ENCODE assay signal across 29 cellular contexts in genomic region chr17:16430650-16431049, GRCh38.
"Had no signal": no experiment of that assay in that cellular context is flagged by ENCODE, and none has a peak within 500 bp of the region (broad histone marks: within the 10 kb centered on the region; RNA-seq: fewer than 3 reads in every experiment).

No MANE protein-coding gene starts in this region.

- H3K4me1 Mint-ChIP-seq: activated B cell treated with CpG ODN at 0.5 μM for 24 hours; activated naive CD4-positive, alpha-beta T cell treated with anti-CD3 and anti-CD28 coated beads, Interleukin-2, amount 50 U/mL, for 24 hours; activated naive CD8-positive, alpha-beta T cell treated with anti-CD3 and anti-CD28 coated beads for 36 hours had no signal

- ATAC-seq: activated CD8-positive, alpha-beta memory T cell treated with anti-CD3 and anti-CD28 coated beads, Interleukin-2, amount 10 ng/mL, durations not matched to agents 7 days and 5 days; activated CD8-positive, alpha-beta T cell treated with anti-CD3 and anti-CD28 coated beads, Interleukin-2, amount 10 ng/mL, durations not matched to agents 7 days and 5 days had no signal

- DNase-seq: activated B cell treated with CpG ODN at 0.5 μM for 24 hours; activated CD4-positive, alpha-beta memory T cell treated with anti-CD3 and anti-CD28 coated beads, Interleukin-2, amount 10 ng/mL, durations not matched to agents 7 days and 5 days; activated CD4-positive, alpha-beta T cell treated with anti-CD3 and anti-CD28 coated beads for 4 hours; activated CD4-positive, alpha-beta T cell treated with anti-CD3 and anti-CD28 coated beads, Interleukin-2, amount 10 ng/mL, durations not matched to agents 24 days and 14 days; activated CD4-positive, alpha-beta T cell treated with anti-CD3 and anti-CD28 coated beads, Interleukin-2, amount 50 U/mL, for 1 hour; activated CD4-positive, alpha-beta T cell treated with anti-CD3 and anti-CD28 coated beads, Interleukin-2, amount 50 U/mL, for 4 hours; activated CD4-positive, CD25-positive, alpha-beta regulatory T cell treated with anti-CD3 and anti-CD28 coated beads, Interleukin-2, amount 50 U/mL, for 72 hours; activated CD8-positive, alpha-beta memory T cell treated with anti-CD3 and anti-CD28 coated beads for 24 hours; activated CD8-positive, alpha-beta memory T cell treated with anti-CD3 and anti-CD28 coated beads, Interleukin-2, amount 10 ng/mL, durations not matched to agents 7 days and 5 days; activated CD8-positive, alpha-beta memory T cell treated with anti-CD3 and anti-CD28 coated beads, Interleukin-2, amount 50 U/mL, for 48 hours; activated CD8-positive, alpha-beta T cell treated with anti-CD3 and anti-CD28 coated beads, Interleukin-2, amount 10 ng/mL, durations not matched to agents 7 days and 5 days; activated effector memory CD4-positive, alpha-beta T cell treated with Interleukin-2 at 50 U/mL for 16 hours; activated gamma-delta T cell; activated naive CD4-positive, alpha-beta T cell treated with anti-CD3 and anti-CD28 coated beads, Interleukin-2, amount 10 ng/mL, durations not matched to agents 7 days and 5 days; activated naive CD4-positive, alpha-beta T cell treated with Interleukin-2 at 50 U/mL for 16 hours; activated naive CD8-positive, alpha-beta T cell treated with anti-CD3 and anti-CD28 coated beads for 36 hours; activated T-cell treated with anti-CD3 and anti-CD28 coated beads, Interleukin-2, amount 50 U/mL, for 24 hours; activated T-cell treated with anti-CD3 and anti-CD28 coated beads, Interleukin-2, amount 50 U/mL, for 48 hours; amygdala; anterior cingulate cortex; caudate nucleus; T-helper 1 cell had no signal

- H3K27me3 ChIP-seq: ascending aorta, cardiac muscle cell had no signal

- H3K27ac Mint-ChIP-seq: activated B cell treated with CpG ODN at 0.5 μM for 24 hours; activated CD4-positive, alpha-beta memory T cell treated with anti-CD3 and anti-CD28 coated beads, Interleukin-2, amount 10 ng/mL, durations not matched to agents 7 days and 5 days; activated CD4-positive, alpha-beta T cell treated with anti-CD3 and anti-CD28 coated beads, Interleukin-2, amount 10 ng/mL, durations not matched to agents 24 days and 14 days; activated CD8-positive, alpha-beta memory T cell treated with anti-CD3 and anti-CD28 coated beads, Interleukin-2, amount 10 ng/mL, durations not matched to agents 7 days and 5 days; activated CD8-positive, alpha-beta T cell treated with anti-CD3 and anti-CD28 coated beads, Interleukin-2, amount 10 ng/mL, durations not matched to agents 7 days and 5 days; activated naive CD4-positive, alpha-beta T cell treated with anti-CD3 and anti-CD28 coated beads, Interleukin-2, amount 10 ng/mL, durations not matched to agents 7 days and 5 days; activated naive CD4-positive, alpha-beta T cell treated with anti-CD3 and anti-CD28 coated beads, Interleukin-2, amount 50 U/mL, for 24 hours; activated naive CD8-positive, alpha-beta T cell treated with anti-CD3 and anti-CD28 coated beads for 36 hours; activated T-helper 2 cell treated with anti-CD3 and anti-CD28 coated beads, Interferon-gamma antibody, Interleukin-2, Interleukin-4, amounts not matched to agents 10 μg/mL and 5 μg/mL and 100 μg/mL, durations not matched to agents 14 hours and 24 hours and 36 hours; brain; T-helper 1 cell treated with Interleukin-12 subunit alpha and Interleukin-12 subunit beta and Interleukin-4 antibody, amounts not matched to agents 30 μg/mL and 1 μg/mL, for 36 hours had no signal

- H3K9me3 Mint-ChIP-seq: activated B cell treated with CpG ODN at 0.5 μM for 24 hours; activated CD4-positive, alpha-beta memory T cell treated with anti-CD3 and anti-CD28 coated beads, Interleukin-2, amount 10 ng/mL, durations not matched to agents 7 days and 5 days; activated CD4-positive, alpha-beta T cell treated with anti-CD3 and anti-CD28 coated beads, Interleukin-2, amount 10 ng/mL, durations not matched to agents 24 days and 14 days; activated naive CD4-positive, alpha-beta T cell treated with anti-CD3 and anti-CD28 coated beads, Interleukin-2, amount 10 ng/mL, durations not matched to agents 7 days and 5 days; activated naive CD4-positive, alpha-beta T cell treated with anti-CD3 and anti-CD28 coated beads, Interleukin-2, amount 50 U/mL, for 24 hours; activated naive CD8-positive, alpha-beta T cell treated with anti-CD3 and anti-CD28 coated beads for 36 hours; activated T-cell treated with anti-CD3 and anti-CD28 coated beads, Interleukin-2, amount 50 U/mL, for 24 hours; activated T-helper 2 cell treated with anti-CD3 and anti-CD28 coated beads, Interferon-gamma antibody, Interleukin-2, Interleukin-4, amounts not matched to agents 10 μg/mL and 5 μg/mL and 100 μg/mL, durations not matched to agents 14 hours and 24 hours and 36 hours; T-helper 1 cell treated with Interleukin-12 subunit alpha and Interleukin-12 subunit beta and Interleukin-4 antibody, amounts not matched to agents 30 μg/mL and 1 μg/mL, for 36 hours had no signal

- H3K27me3 Mint-ChIP-seq: activated B cell treated with CpG ODN at 0.5 μM for 24 hours; activated CD4-positive, alpha-beta memory T cell treated with anti-CD3 and anti-CD28 coated beads, Interleukin-2, amount 10 ng/mL, durations not matched to agents 7 days and 5 days; activated CD4-positive, alpha-beta T cell treated with anti-CD3 and anti-CD28 coated beads, Interleukin-2, amount 10 ng/mL, durations not matched to agents 24 days and 14 days; activated CD8-positive, alpha-beta memory T cell treated with anti-CD3 and anti-CD28 coated beads, Interleukin-2, amount 10 ng/mL, durations not matched to agents 7 days and 5 days; activated naive CD4-positive, alpha-beta T cell treated with anti-CD3 and anti-CD28 coated beads, Interleukin-2, amount 10 ng/mL, durations not matched to agents 7 days and 5 days; activated naive CD4-positive, alpha-beta T cell treated with anti-CD3 and anti-CD28 coated beads, Interleukin-2, amount 50 U/mL, for 24 hours; activated naive CD8-positive, alpha-beta T cell treated with anti-CD3 and anti-CD28 coated beads for 36 hours; activated T-cell treated with anti-CD3 and anti-CD28 coated beads, Interleukin-2, amount 50 U/mL, for 24 hours had no signal

- H3K36me3 Mint-ChIP-seq: brain had no signal

- H3K36me3 ChIP-seq: cardiac muscle cell had no signal

- H3K4me3 ChIP-seq: ascending aorta, cardiac muscle cell had no signal

- H3K9me3 ChIP-seq: ascending aorta had no signal

- H3K27ac ChIP-seq: ascending aorta, cardiac muscle cell, VCaP had no signal

- H3K4me3 Mint-ChIP-seq: activated B cell treated with CpG ODN at 0.5 μM for 24 hours; activated CD4-positive, alpha-beta memory T cell treated with anti-CD3 and anti-CD28 coated beads, Interleukin-2, amount 10 ng/mL, durations not matched to agents 7 days and 5 days; activated CD4-positive, alpha-beta T cell treated with anti-CD3 and anti-CD28 coated beads, Interleukin-2, amount 10 ng/mL, durations not matched to agents 24 days and 14 days; activated CD8-positive, alpha-beta memory T cell treated with anti-CD3 and anti-CD28 coated beads, Interleukin-2, amount 10 ng/mL, durations not matched to agents 7 days and 5 days; activated CD8-positive, alpha-beta T cell treated with anti-CD3 and anti-CD28 coated beads, Interleukin-2, amount 10 ng/mL, durations not matched to agents 7 days and 5 days; activated naive CD4-positive, alpha-beta T cell treated with anti-CD3 and anti-CD28 coated beads, Interleukin-2, amount 10 ng/mL, durations not matched to agents 7 days and 5 days; activated naive CD4-positive, alpha-beta T cell treated with anti-CD3 and anti-CD28 coated beads, Interleukin-2, amount 50 U/mL, for 24 hours; activated naive CD8-positive, alpha-beta T cell treated with anti-CD3 and anti-CD28 coated beads for 36 hours; activated T-cell treated with anti-CD3 and anti-CD28 coated beads, Interleukin-2, amount 50 U/mL, for 24 hours; brain; T-helper 1 cell treated with Interleukin-12 subunit alpha and Interleukin-12 subunit beta and Interleukin-4 antibody, amounts not matched to agents 30 μg/mL and 1 μg/mL, for 36 hours had no signal

- H3K4me1 ChIP-seq: ascending aorta had no signal
